In the genomic region with DNA sequence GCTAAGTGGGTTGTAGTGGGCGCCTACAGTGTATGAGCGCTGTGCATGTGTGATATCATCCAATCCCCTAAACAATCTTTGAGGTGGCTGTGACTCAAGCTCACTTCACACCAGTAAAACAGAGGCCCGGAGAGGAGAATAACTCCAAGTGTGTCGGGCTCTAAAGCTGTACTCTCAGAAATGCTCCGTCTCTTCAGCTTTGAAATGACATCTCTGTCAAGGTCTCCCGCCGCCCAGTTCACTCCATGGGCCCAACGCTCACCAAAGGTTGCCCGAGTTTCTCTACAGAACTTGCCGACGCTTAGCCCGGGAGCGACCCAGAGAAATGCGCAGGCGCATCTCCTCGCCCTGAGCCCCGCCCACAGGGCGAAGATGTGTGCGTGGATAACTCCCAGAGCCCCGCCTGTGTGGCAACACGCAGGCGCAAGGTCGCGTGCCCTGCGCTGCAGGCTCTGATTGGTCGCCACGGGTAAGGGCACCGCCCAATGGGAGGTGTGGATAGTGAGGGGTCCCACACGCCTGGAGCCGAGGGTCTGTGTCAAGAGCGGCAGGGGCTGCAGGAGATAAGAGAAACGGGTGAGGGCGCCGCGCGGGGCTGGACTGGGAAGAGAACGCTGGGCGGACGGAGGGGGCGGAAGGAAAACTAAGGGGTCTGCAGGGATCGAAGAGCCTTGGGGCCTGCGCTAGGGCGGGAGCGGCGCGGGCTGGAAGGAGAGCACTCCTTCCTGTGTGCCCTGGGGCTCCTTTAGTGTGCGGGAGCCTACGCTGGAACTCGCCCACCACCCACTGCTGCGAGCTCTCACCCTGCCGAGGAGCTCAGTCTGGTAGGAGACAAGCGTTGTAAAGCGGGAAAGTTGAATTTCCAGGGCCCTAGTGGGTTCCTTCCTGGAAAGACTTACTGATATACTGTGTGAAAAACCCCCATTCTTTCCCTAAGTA, we compare ENCODE assay signal across 8 cellular contexts. TPM values are rescaled to one million over a fixed set of nuclear protein-coding genes. Genes with fewer than 3 reads are reported as not detected.
DNase-seq lines count a peak whose midpoint lies in the region; ATAC-seq and TF ChIP-seq lines count a peak whose summit lies in the region.

A gene with protein sequence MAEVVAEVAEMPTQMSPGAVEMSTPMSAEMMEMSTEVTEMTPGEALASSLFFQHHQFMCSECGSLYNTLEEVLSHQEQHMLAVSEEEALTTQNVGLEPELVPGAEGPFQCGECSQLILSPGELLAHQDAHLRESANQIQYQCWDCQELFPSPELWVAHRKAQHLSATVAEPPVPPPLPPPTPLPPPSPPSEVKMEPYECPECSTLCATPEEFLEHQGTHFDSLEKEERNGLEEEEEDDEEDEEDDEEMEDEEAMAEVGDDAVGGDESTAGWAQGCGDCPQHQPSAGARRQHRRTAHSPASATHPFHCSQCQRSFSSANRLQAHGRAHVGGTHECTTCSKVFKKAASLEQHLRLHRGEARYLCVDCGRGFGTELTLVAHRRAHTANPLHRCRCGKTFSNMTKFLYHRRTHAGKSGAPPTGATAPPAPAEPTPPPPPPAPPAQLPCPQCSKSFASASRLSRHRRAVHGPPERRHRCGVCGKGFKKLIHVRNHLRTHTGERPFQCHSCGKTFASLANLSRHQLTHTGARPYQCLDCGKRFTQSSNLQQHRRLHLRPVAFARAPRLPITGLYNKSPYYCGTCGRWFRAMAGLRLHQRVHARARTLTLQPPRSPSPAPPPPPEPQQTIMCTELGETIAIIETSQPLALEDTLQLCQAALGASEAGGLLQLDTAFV (plus strand): TSS at position 501 of the 939 bp plus-strand sequence. CDS start 4,092 bp downstream, outside the sequence.

- H3K4me2 ChIP-seq in neural progenitor cell, result peak within 1 kb of the TSS; percentile 93

- POLR2A ChIA-PET in HEK293T (lab: Yijun Ruan, JAX), result interaction anchor here (0.7 to 5.5 kb wide), 9 partner anchors 14 to 144 kb away, joined by 3 to 30 read pairs (median 3); a partner anchor contains a TSS

- peaks cover 32% of the 10 kb centered on the region for H4K20me1 ChIP-seq in neural progenitor cell (ENCODE audit: low read depth)

- H3K27me3 Mint-ChIP-seq in neural progenitor cell (ENCODE audit: insufficient read depth, low read depth), result peaks cover 5% of the 10 kb centered on the region

- H3K4me3 ChIP-seq in SJSA1 (peak within 1 kb of the TSS; percentile 62), neural progenitor cell (peak within 1 kb of the TSS; percentile 66), stomach smooth muscle (ENCODE audit: low read length in 2 of 2) (peak within 1 kb of the TSS; percentile 94 to 95)

- H3K27ac Mint-ChIP-seq in neural progenitor cell, result peak within 1 kb of the TSS; percentile 88

- peak; percentile 85 for ATAC-seq in foreskin keratinocyte

- TF ChIP-seq CTCF in foreskin keratinocyte (conservative IDR thresholded peaks at IDR 0.05) (no peak), neural progenitor cell (IDR thresholded peaks at IDR 0.05) (peak; percentile 39)

- DNase-seq in GF-D8 (lab: John Stamatoyannopoulos, UW), result peak; percentile 93
- DNase-seq in HEK293T (ENCODE audit: extremely low spot score), result peak; percentile 99
- peak; percentile 99 for DNase-seq in MV-4-11 (lab: John Stamatoyannopoulos, UW)
- peak; percentile 96 to 97 for DNase-seq in SJSA1 (ENCODE audit: low read depth in 1 of 2, low spot score in 2 of 2)
- peak; percentile 93 for DNase-seq in activated gamma-delta T cell treated with anti-CD3 and anti-CD28 coated beads, Interleukin-2, amount 50 U/mL, for 16 hours (ENCODE audit: low read depth)
- DNase-seq in foreskin keratinocyte, result peak; percentile 88 to 92
- DNase-seq in neural progenitor cell (ENCODE audit: low spot score), result peak; percentile 100

- peak within 1 kb of the TSS; percentile 28 for H2AFZ ChIP-seq in neural progenitor cell (replicated peaks)

- H3K9me3 ChIP-seq in SJSA1 (replicated peaks) (no peaks in the 10 kb centered on the region), neural progenitor cell (ENCODE audit: low read depth) (no peaks in the 10 kb centered on the region), stomach smooth muscle (ENCODE audit: control insufficient read depth in 2 of 2, low read length in 2 of 2) (no peaks in the 10 kb centered on the region)

- H3K36me3 ChIP-seq in SJSA1 (peaks cover 24% of the 10 kb centered on the region), neural progenitor cell (no peaks in the 10 kb centered on the region), stomach smooth muscle (ENCODE audit: control insufficient read depth in 2 of 2, insufficient read depth in 2 of 2, low read length in 2 of 2) (peaks cover 7 to 15% of the 10 kb centered on the region in 2 donors)

- no peaks in the 10 kb centered on the region for H3K9me3 Mint-ChIP-seq in neural progenitor cell

- peaks cover 36% of the 10 kb centered on the region for H3K4me1 Mint-ChIP-seq in neural progenitor cell

- H3K27me3 ChIP-seq in SJSA1 (replicated peaks) (no peaks in the 10 kb centered on the region), foreskin keratinocyte (no peaks in the 10 kb centered on the region), neural progenitor cell (no peaks in the 10 kb centered on the region), stomach smooth muscle (ENCODE audit: control insufficient read depth in 1 of 2, insufficient read depth in 2 of 2, low read length in 2 of 2) (no peaks in the 10 kb centered on the region)

- H3K4me3 Mint-ChIP-seq in neural progenitor cell, result peak within 1 kb of the TSS; percentile 96

- CTCF ChIA-PET in HEK293T (lab: Yijun Ruan, JAX), result no interaction called here

- H3K4me1 ChIP-seq in SJSA1 (replicated peaks) (peaks cover 25% of the 10 kb centered on the region), foreskin keratinocyte (no peaks in the 10 kb centered on the region), neural progenitor cell (peaks cover 28% of the 10 kb centered on the region), stomach smooth muscle (ENCODE audit: control insufficient read depth, insufficient read depth, low read length) (peaks cover 41% of the 10 kb centered on the region)

- peaks cover 60% of the 10 kb centered on the region for H3K79me2 ChIP-seq in neural progenitor cell (ENCODE audit: low read depth)

- H3K36me3 Mint-ChIP-seq in neural progenitor cell, result peaks cover 10% of the 10 kb centered on the region

- peak within 1 kb of the TSS; percentile 37 for H3K27ac ChIP-seq in SJSA1
- H3K27ac ChIP-seq in foreskin keratinocyte, result peak within 1 kb of the TSS; percentile 61
- H3K27ac ChIP-seq in neural progenitor cell, result peak within 1 kb of the TSS; percentile 57
- peak within 1 kb of the TSS; percentile 79 for H3K27ac ChIP-seq in stomach smooth muscle (ENCODE audit: low read length)

- H3K9ac ChIP-seq in neural progenitor cell, result peak within 1 kb of the TSS; percentile 76
- peak within 1 kb of the TSS; percentile 76 to 87 for H3K9ac ChIP-seq in stomach smooth muscle (ENCODE audit: low read length in 2 of 2)

- H3F3A ChIP-seq in neural progenitor cell (ENCODE audit: low read depth), result peaks cover 24% of the 10 kb centered on the region

TF ChIP-seq in HEK293T, 16 proteins besides CTCF, POLR2A, EP300 and RAD21:
- TF ChIP-seq SUZ12 (IDR thresholded peaks at IDR 0.05) (no peak), L3MBTL2 (conservative IDR thresholded peaks at IDR 0.05) (peak; percentile 83)

RNA-seq across cellular contexts. Expression of the gene that starts here (rescaled TPM):
- 5.0 and 10.5 TPM in 2 replicates for total RNA-seq in SJSA1 (2014; rRNA removed; shearing (Covaris generic))
- total RNA-seq in foreskin keratinocyte (13.5 and 15.1 TPM in 2 replicates), neural progenitor cell (ENCODE audit: low replicate concordance) (6.5 and 13.0 TPM in 2 replicates)
- polyA plus RNA-seq in foreskin keratinocyte, result 7.2 and 7.5 TPM in 2 replicates

Comparison
In these comparisons a context has a peak if more than half of its experiments do, and no peak if none do; other contexts are left out.
1. Peak in every context shown above with its lines: DNase-seq, ATAC-seq, H3K4me3 ChIP-seq and H3K27ac ChIP-seq.